In the genomic region with DNA sequence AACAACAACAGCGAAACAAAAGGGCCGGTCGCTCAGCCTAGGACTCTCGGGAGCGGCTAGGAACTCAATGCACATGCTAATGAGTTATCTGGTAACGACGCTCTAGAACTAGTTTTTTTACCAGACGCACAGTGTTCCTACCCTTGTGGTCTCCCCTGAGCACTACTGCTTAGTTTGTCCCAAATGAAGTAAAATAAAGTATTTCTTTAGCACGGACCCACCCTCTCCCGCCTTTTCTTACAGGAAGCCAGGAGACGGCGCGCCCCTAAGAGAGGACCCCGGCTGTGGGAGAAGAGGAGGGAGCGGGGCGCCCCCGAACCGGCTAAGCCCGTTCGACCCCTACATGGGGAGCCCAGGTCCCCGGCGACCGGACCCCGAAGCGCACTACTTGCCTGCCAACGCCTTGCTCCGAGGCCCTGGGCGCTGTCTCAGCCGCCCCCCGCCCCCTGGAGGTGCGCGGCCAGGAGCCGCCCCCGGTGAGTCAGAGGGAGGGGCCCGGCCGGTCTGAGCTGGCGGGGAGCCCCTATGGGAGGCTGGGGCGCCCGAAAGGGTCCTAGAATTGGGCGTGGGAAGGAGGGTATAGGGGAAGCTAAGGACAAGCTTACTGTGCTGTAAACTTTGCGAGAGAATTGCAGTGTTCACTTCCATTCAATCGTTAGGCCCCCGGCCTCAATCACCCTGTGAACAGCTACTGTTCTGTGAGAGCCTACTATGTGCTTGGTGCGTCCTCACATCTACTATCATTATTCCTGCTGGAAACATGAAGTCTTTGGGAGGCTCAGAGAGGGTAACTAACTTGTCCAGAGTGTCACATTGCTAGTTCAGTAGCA, we compare ENCODE assay signal across 8 cellular contexts. TPM values are rescaled to one million over a fixed set of nuclear protein-coding genes. Genes with fewer than 3 reads are reported as not detected.
A peak's percentile ranks its signal among the peaks of the same experiment; 100 is the strongest.
DNase-seq lines count a peak whose midpoint lies in the region; ATAC-seq and TF ChIP-seq lines count a peak whose summit lies in the region.

No MANE protein-coding gene starts in this region.

- no peaks in the 10 kb centered on the region for H3K36me3 Mint-ChIP-seq in activated CD8-positive, alpha-beta T cell treated with anti-CD3 and anti-CD28 coated beads for 36 hours (ENCODE audit: low read depth)
- no peaks in the 10 kb centered on the region for H3K36me3 Mint-ChIP-seq in naive thymus-derived CD8-positive, alpha-beta T cell

- peak; percentile 44 for ATAC-seq in activated CD8-positive, alpha-beta T cell treated with anti-CD3 and anti-CD28 coated beads for 36 hours
- peak; percentile 16 to 53 for ATAC-seq in naive thymus-derived CD8-positive, alpha-beta T cell
- ATAC-seq in HG02884 (IDR thresholded peaks at IDR 0.05; ENCODE audit: unreplicated experiment) = no peak
- no peak for ATAC-seq in SK-N-SH treated with all-trans-retinoic acid at 6 μM for 48 hours

- H3K27ac Mint-ChIP-seq in activated CD8-positive, alpha-beta T cell treated with anti-CD3 and anti-CD28 coated beads for 36 hours = no peak overlapping the region
- peak overlapping the region in 5 of 10 donors; percentile 27 to 84 (median 52) for H3K27ac Mint-ChIP-seq in naive thymus-derived CD8-positive, alpha-beta T cell

- POLR2A ChIA-PET in activated CD8-positive, alpha-beta T cell treated with anti-CD3 and anti-CD28 coated beads for 36 hours (lab: Charles Lee) = interaction anchor here (0.7 to 15.2 kb wide), 2 partner anchors 8 to 131 kb away, joined by 3 to 331 read pairs; partner anchors contain the start of gene MAT2A
- POLR2A ChIA-PET in naive thymus-derived CD8-positive, alpha-beta T cell (lab: Charles Lee) = interaction anchor here (0.5 to 1.7 kb wide), 7 partner anchors 8 to 183 kb away, joined by 3 to 8 read pairs (median 5); partner anchors contain the start of genes ELMOD3, MAT2A, RETSAT and TGOLN2

- CTCF ChIA-PET in activated CD8-positive, alpha-beta T cell treated with anti-CD3 and anti-CD28 coated beads for 36 hours (lab: Charles Lee) = interaction anchor here (0.7 to 4.8 kb wide), 4 partner anchors 8 to 143 kb away, joined by 3 to 18 read pairs (median 4); no protein-coding TSS in a partner anchor

- H3K4me3 Mint-ChIP-seq in activated CD8-positive, alpha-beta T cell treated with anti-CD3 and anti-CD28 coated beads for 36 hours = peak overlapping the region; percentile 71
- H3K4me3 Mint-ChIP-seq in naive thymus-derived CD8-positive, alpha-beta T cell = peak overlapping the region; percentile 73 to 90 (median 86)

- intact Hi-C loops in activated CD8-positive, alpha-beta T cell treated with anti-CD3 and anti-CD28 coated beads for 36 hours (cut with micrococcal nuclease) = no loop called here

- H3K4me3 ChIP-seq in GM12875 (ENCODE audit: low read depth, low read length) = peak overlapping the region; percentile 3

- TF ChIP-seq CTCF in GM12875 (IDR thresholded peaks at IDR 0.05; ENCODE audit: borderline replicate concordance, insufficient read depth, low read depth, low read length) = no peak
- no peak for TF ChIP-seq CTCF in activated CD8-positive, alpha-beta T cell treated with anti-CD3 and anti-CD28 coated beads for 36 hours (IDR thresholded peaks at IDR 0.05)

- H3K9me3 Mint-ChIP-seq in activated CD8-positive, alpha-beta T cell treated with anti-CD3 and anti-CD28 coated beads for 36 hours = no peaks in the 10 kb centered on the region
- H3K9me3 Mint-ChIP-seq in naive thymus-derived CD8-positive, alpha-beta T cell = no peaks in the 10 kb centered on the region

- H3K27ac ChIP-seq in epithelial cell of prostate = peak overlapping the region; percentile 85

- H3K27me3 Mint-ChIP-seq in activated CD8-positive, alpha-beta T cell treated with anti-CD3 and anti-CD28 coated beads for 36 hours = no peaks in the 10 kb centered on the region
- peaks cover 0 to 3% (median 0%) of the 10 kb centered on the region in 5 donors for H3K27me3 Mint-ChIP-seq in naive thymus-derived CD8-positive, alpha-beta T cell

- DNase-seq in activated CD8-positive, alpha-beta T cell treated with anti-CD3 and anti-CD28 coated beads for 36 hours = peak; percentile 69
- DNase-seq in epithelial cell of prostate (ENCODE audit: low read depth, low spot score) = no peak
- peak in 5 of 10 donors; percentile 29 to 53 (median 43) for DNase-seq in naive thymus-derived CD8-positive, alpha-beta T cell
- no peak for DNase-seq in NCI-H524 treated with DMSO at 0.1 percent for 48 hours (lab: John Stamatoyannopoulos, UW)
- DNase-seq in epidermal melanocyte (ENCODE audit: insufficient read length, low spot score) = no peak

- H3K4me1 Mint-ChIP-seq in activated CD8-positive, alpha-beta T cell treated with anti-CD3 and anti-CD28 coated beads for 36 hours (ENCODE audit: low read depth) = peaks cover 37% of the 10 kb centered on the region
- H3K4me1 Mint-ChIP-seq in naive thymus-derived CD8-positive, alpha-beta T cell = peaks cover 13 to 63% (median 47%) of the 10 kb centered on the region in 4 donors

TF ChIP-seq in SK-N-SH treated with all-trans-retinoic acid at 6 μM for 48 hours, 23 proteins besides CTCF, POLR2A, EP300 and RAD21:
- TF ChIP-seq, protein P1, sequence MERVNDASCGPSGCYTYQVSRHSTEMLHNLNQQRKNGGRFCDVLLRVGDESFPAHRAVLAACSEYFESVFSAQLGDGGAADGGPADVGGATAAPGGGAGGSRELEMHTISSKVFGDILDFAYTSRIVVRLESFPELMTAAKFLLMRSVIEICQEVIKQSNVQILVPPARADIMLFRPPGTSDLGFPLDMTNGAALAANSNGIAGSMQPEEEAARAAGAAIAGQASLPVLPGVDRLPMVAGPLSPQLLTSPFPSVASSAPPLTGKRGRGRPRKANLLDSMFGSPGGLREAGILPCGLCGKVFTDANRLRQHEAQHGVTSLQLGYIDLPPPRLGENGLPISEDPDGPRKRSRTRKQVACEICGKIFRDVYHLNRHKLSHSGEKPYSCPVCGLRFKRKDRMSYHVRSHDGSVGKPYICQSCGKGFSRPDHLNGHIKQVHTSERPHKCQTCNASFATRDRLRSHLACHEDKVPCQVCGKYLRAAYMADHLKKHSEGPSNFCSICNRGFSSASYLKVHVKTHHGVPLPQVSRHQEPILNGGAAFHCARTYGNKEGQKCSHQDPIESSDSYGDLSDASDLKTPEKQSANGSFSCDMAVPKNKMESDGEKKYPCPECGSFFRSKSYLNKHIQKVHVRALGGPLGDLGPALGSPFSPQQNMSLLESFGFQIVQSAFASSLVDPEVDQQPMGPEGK (CRISPR knock-in tag; IDR thresholded peaks at IDR 0.05; ENCODE audit: borderline replicate concordance) = no peak
- no peak for TF ChIP-seq TOX (CRISPR knock-in tag; IDR thresholded peaks at IDR 0.05; ENCODE audit: borderline replicate concordance)
- TF ChIP-seq RARB (CRISPR knock-in tag; IDR thresholded peaks at IDR 0.05) = no peak
- TF ChIP-seq, protein P2, sequence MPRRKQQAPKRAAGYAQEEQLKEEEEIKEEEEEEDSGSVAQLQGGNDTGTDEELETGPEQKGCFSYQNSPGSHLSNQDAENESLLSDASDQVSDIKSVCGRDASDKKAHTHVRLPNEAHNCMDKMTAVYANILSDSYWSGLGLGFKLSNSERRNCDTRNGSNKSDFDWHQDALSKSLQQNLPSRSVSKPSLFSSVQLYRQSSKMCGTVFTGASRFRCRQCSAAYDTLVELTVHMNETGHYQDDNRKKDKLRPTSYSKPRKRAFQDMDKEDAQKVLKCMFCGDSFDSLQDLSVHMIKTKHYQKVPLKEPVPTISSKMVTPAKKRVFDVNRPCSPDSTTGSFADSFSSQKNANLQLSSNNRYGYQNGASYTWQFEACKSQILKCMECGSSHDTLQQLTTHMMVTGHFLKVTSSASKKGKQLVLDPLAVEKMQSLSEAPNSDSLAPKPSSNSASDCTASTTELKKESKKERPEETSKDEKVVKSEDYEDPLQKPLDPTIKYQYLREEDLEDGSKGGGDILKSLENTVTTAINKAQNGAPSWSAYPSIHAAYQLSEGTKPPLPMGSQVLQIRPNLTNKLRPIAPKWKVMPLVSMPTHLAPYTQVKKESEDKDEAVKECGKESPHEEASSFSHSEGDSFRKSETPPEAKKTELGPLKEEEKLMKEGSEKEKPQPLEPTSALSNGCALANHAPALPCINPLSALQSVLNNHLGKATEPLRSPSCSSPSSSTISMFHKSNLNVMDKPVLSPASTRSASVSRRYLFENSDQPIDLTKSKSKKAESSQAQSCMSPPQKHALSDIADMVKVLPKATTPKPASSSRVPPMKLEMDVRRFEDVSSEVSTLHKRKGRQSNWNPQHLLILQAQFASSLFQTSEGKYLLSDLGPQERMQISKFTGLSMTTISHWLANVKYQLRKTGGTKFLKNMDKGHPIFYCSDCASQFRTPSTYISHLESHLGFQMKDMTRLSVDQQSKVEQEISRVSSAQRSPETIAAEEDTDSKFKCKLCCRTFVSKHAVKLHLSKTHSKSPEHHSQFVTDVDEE (CRISPR knock-in tag; IDR thresholded peaks at IDR 0.05) = no peak
- TF ChIP-seq PPARA (CRISPR knock-in tag; IDR thresholded peaks at IDR 0.05; ENCODE audit: borderline replicate concordance) = no peak
- no peak for TF ChIP-seq SNAI2 (CRISPR knock-in tag; IDR thresholded peaks at IDR 0.05)
- TF ChIP-seq BACH2 (CRISPR knock-in tag; IDR thresholded peaks at IDR 0.05; ENCODE audit: borderline replicate concordance) = no peak
- TF ChIP-seq ZC3H10 (CRISPR knock-in tag; IDR thresholded peaks at IDR 0.05) = no peak
- no peak for TF ChIP-seq ZNF70 (CRISPR knock-in tag; IDR thresholded peaks at IDR 0.05)
- no peak for TF ChIP-seq ISL1 (CRISPR knock-in tag; IDR thresholded peaks at IDR 0.05)
- TF ChIP-seq ZNF8 (CRISPR knock-in tag; IDR thresholded peaks at IDR 0.05) = no peak
- TF ChIP-seq OSR1 (CRISPR knock-in tag; IDR thresholded peaks at IDR 0.05) = no peak
- no peak for TF ChIP-seq ZFP30 (CRISPR knock-in tag; IDR thresholded peaks at IDR 0.05)

RNA-seq across cellular contexts. Expression of gene CAPG, which starts 3.6 kb away (rescaled TPM):
- total RNA-seq in activated CD8-positive, alpha-beta T cell treated with anti-CD3 and anti-CD28 coated beads for 36 hours = 10 to 100 TPM; 18.7 to 19.3 TPM
- 1 to 10 TPM; 5.7 to 8.0 TPM for total RNA-seq in naive thymus-derived CD8-positive, alpha-beta T cell
- polyA plus RNA-seq in naive thymus-derived CD8-positive, alpha-beta T cell = 10 to 100 TPM; 15.7 to 18.6 (median 16.8) TPM

RNA-seq across cellular contexts. Expression of gene SH2D6, which starts 4.7 kb away (rescaled TPM):
- under 1 TPM; 0.77 to 0.96 TPM for total RNA-seq in activated CD8-positive, alpha-beta T cell treated with anti-CD3 and anti-CD28 coated beads for 36 hours
- 1 to 10 TPM; 1.3 to 2.2 TPM for total RNA-seq in naive thymus-derived CD8-positive, alpha-beta T cell
- not detected for polyA plus RNA-seq in naive thymus-derived CD8-positive, alpha-beta T cell

RNA-seq across cellular contexts. Expression of gene ELMOD3, which starts 59.2 kb away (rescaled TPM):
- 10 to 100 TPM; 11.8 to 13.0 TPM for total RNA-seq in activated CD8-positive, alpha-beta T cell treated with anti-CD3 and anti-CD28 coated beads for 36 hours
- 10 to 100 TPM; 27.7 to 29.3 TPM for total RNA-seq in naive thymus-derived CD8-positive, alpha-beta T cell
- polyA plus RNA-seq in naive thymus-derived CD8-positive, alpha-beta T cell = 10 to 100 TPM in 2 of 3 donors, 1 to 10 TPM in 1; 6.3 to 14.5 (median 11.8) TPM

RNA-seq across cellular contexts. Expression of gene RETSAT, which starts 59.5 kb away (rescaled TPM):
- 10 to 100 TPM; 21.3 to 22.9 TPM for total RNA-seq in activated CD8-positive, alpha-beta T cell treated with anti-CD3 and anti-CD28 coated beads for 36 hours
- total RNA-seq in naive thymus-derived CD8-positive, alpha-beta T cell = 10 to 100 TPM; 21.3 to 25.6 TPM
- 10 to 100 TPM in 1 of 3 donors, 1 to 10 TPM in 2; 6.6 to 15.1 (median 9.9) TPM for polyA plus RNA-seq in naive thymus-derived CD8-positive, alpha-beta T cell

Comparison
In these comparisons a context has a peak if more than half of its experiments do, and no peak if none do; other contexts are left out.
1. ATAC-seq: peak in activated CD8-positive, alpha-beta T cell treated with anti-CD3 and anti-CD28 coated beads for 36 hours (single experiment) and naive thymus-derived CD8-positive, alpha-beta T cell (2 of 2); none in HG02884 (single experiment) and SK-N-SH treated with all-trans-retinoic acid at 6 μM for 48 hours (single experiment).